Comparison of ENCODE assay signal across 18 cellular contexts in the genomic region with DNA sequence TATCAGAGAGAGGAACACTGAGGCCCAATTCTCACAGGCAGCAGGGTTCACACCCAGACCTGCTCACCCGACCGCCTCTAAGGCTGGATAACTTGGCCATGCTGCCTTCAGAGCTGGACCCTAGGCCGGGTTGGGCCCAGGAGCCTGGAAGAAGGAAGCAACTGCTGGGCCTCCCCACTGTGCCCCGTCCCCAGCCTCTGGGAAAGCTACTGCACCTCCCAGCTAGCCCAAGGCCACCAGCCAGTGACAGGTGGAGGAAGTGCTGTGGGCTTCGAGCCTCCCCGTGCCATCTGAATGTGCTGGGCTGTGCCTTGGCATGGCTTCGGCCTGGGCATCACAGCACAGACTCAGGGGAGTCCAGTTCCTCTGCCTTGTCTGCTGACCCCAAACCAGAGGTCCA.
DNase-seq lines count a peak whose midpoint lies in the region; ATAC-seq and TF ChIP-seq lines count a peak whose summit lies in the region.
"Had no signal": no experiment of that assay in that cellular context is flagged by ENCODE, and none has a peak within 500 bp of the region (broad histone marks: within the 10 kb centered on the region; RNA-seq: fewer than 3 reads in every experiment).

No MANE protein-coding gene starts in this region.

- no peak overlapping the region for H3K4me3 ChIP-seq in BLaER1
- H3K4me3 ChIP-seq in neutrophil (ENCODE audit: low read depth in 1 of 2, low read length in 1 of 2) = no peak overlapping the region

- DNase-seq in CD1c-positive myeloid dendritic cell (ENCODE audit: extremely low spot score) = no peak
- DNase-seq in NCI-H226 = no peak
- DNase-seq: AML-193, GF-D8, GOT3, NCI-H1417 treated with DMSO at 0.1 percent for 48 hours, NCI-H187 treated with DMSO at 0.1 percent for 48 hours, NCI-H2227 treated with DMSO at 0.1 percent for 48 hours, NCI-H524, NCI-H82, PC-3, RPMI8226 had no signal

- TF ChIP-seq POLR2A in GM19193 (IDR thresholded peaks at IDR 0.05; ENCODE audit: extremely low read depth, insufficient read depth, insufficient read length) = peak; percentile 22

- H3K4me2 ChIP-seq in BLaER1 = peak overlapping the region; percentile 86

- H4K20me1 ChIP-seq in BLaER1 = peaks cover 99% of the 10 kb centered on the region

- H3K27me3 ChIP-seq in BLaER1 (no peaks in the 10 kb centered on the region), neutrophil (no peaks in the 10 kb centered on the region)

- H3K9ac ChIP-seq in BLaER1 = 0 out of 2 replicates have a peak overlapping the region, but pooled peaks have one; percentile 31

- TF ChIP-seq CTCF in neutrophil (IDR thresholded peaks at IDR 0.05) = no peak

- H3K4me1 ChIP-seq in BLaER1 = peaks cover 77% of the 10 kb centered on the region
- H3K4me1 ChIP-seq in neutrophil (ENCODE audit: control insufficient read depth in 1 of 2, insufficient read depth in 1 of 2, low read depth in 1 of 2, low read length in 1 of 2) = peaks cover 0 to 18% of the 10 kb centered on the region in 2 experiments

- H3K27ac ChIP-seq in BLaER1 (peak overlapping the region; percentile 45; the same call in 1 of the 2 replicates), cingulate gyrus (ENCODE audit: low read depth, low read length) (peak overlapping the region; percentile 29), neutrophil (peak overlapping the region; percentile 54)

- H3K36me3 ChIP-seq in BLaER1 = peaks cover 79% of the 10 kb centered on the region
- peaks cover 100% of the 10 kb centered on the region for H3K36me3 ChIP-seq in neutrophil

- no peak for ATAC-seq in GM19452 (IDR thresholded peaks at IDR 0.05; ENCODE audit: unreplicated experiment)
- ATAC-seq: HCT116, PC-3 had no signal

- H3K9me3 ChIP-seq in BLaER1 = no peaks in the 10 kb centered on the region
- H3K9me3 ChIP-seq in neutrophil = no peaks in the 10 kb centered on the region
